In the genomic region with DNA sequence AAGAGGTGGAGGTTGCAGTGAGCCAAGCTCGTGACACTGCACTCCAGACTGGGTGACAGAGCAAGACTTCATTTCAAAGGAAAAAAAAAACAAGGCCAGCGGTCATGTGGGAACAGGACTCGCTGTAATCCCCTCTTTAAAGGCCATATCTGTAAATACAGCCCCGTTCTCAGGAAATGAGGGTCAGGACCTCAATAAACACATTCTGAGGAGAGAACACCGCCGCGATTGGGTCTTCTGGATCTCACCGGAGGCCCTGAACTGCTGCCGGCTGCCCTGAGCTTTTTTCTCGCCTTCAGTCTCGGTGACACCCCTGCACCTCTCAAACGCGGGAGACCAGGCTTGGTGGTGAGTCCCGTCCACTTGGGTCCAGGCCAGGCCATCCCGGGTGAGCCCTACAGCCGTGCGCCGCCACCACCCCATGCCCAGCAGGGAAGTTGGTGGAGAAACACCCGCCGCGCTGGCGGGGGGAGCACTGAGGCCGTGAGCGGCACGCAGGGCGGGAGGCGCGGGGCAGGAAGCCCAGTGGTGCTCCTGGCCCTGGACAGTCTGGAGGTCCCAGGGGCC, we compare ENCODE assay signal across 21 cellular contexts. TPM values are rescaled to one million over a fixed set of nuclear protein-coding genes. Genes with fewer than 3 reads are reported as not detected.
DNase-seq lines count a peak whose midpoint lies in the region; ATAC-seq, FAIRE-seq and TF ChIP-seq lines count a peak whose summit lies in the region.
"Had no signal": no experiment of that assay in that cellular context is flagged by ENCODE, and none has a peak within 500 bp of the region (broad histone marks: within the 10 kb centered on the region; RNA-seq: fewer than 3 reads in every experiment).

No MANE protein-coding gene starts in this region.

- H2AFZ ChIP-seq in GM12878 (ENCODE audit: control insufficient read depth, low read depth, low read length): no peak overlapping the region
- H2AFZ ChIP-seq in mesenchymal stem cell (ENCODE audit: low read depth, low read length): peak overlapping the region; percentile 39
- H2AFZ ChIP-seq: neural progenitor cell had no signal

- no peak for TF ChIP-seq POLR2A in GM12878 (IDR thresholded peaks at IDR 0.05; ENCODE audit: low read depth, low read length)

- H3K4me2 ChIP-seq in GM12878 (ENCODE audit: control insufficient read depth, insufficient read depth) (no peak overlapping the region), mesenchymal stem cell (ENCODE audit: low read length, poor library complexity, severe bottlenecking) (no peak overlapping the region)
- H3K4me2 ChIP-seq: BLaER1, neural progenitor cell had no signal

- peak overlapping the region; percentile 11 for H4K91ac ChIP-seq in mesenchymal stem cell (ENCODE audit: low read length)

- intact Hi-C loops in GM12878 (cut with micrococcal nuclease; ENCODE audit: unreplicated experiment): no loop called here

- no peak overlapping the region for H4K8ac ChIP-seq in mesenchymal stem cell (ENCODE audit: low read length)

- H3K4ac ChIP-seq in mesenchymal stem cell (ENCODE audit: low read depth in 1 of 2, low read length in 2 of 2): no peak overlapping the region

- H3K27ac ChIP-seq in GM12878 (ENCODE audit: control insufficient read depth, insufficient read depth): no peak overlapping the region
- H3K27ac ChIP-seq in mesenchymal stem cell (ENCODE audit: low read length, poor library complexity, severe bottlenecking): no peak overlapping the region
- H3K27ac ChIP-seq: 22Rv1, BLaER1, neural progenitor cell, tibial nerve had no signal

- in situ Hi-C loops in GM12878 (cut with MboI): no loop called here

- H3K9ac ChIP-seq in GM12878 (ENCODE audit: control insufficient read depth, insufficient read depth, low read length): no peak overlapping the region
- no peak overlapping the region for H3K9ac ChIP-seq in mesenchymal stem cell (ENCODE audit: low read length)
- H3K9ac ChIP-seq: BLaER1, neural progenitor cell had no signal

- peak overlapping the region in 1 of 2 experiments; percentile 1 for H2BK12ac ChIP-seq in mesenchymal stem cell (ENCODE audit: low read length in 2 of 2)

- H3K18ac ChIP-seq in mesenchymal stem cell (ENCODE audit: low read depth in 1 of 2, low read length in 2 of 2): peak overlapping the region in 1 of 2 experiments; percentile 57

- BruUV-seq in GM12878 (replicated peaks; lab: Mats Ljungman, UMichigan): no TSS peak

- CTCF ChIA-PET in GM12878 (lab: Yijun Ruan, JAX): no interaction called here

- no peak for TF ChIP-seq EP300 in GM12878 (IDR thresholded peaks at IDR 0.05; ENCODE audit: borderline replicate concordance in 1 of 2, control insufficient read depth in 1 of 2, low read depth in 2 of 2, low read length in 2 of 2)

- DNase-seq in NCI-H146 (lab: John Stamatoyannopoulos, UW): peak; percentile 16
- no peak for DNase-seq in NCI-H146 treated with DMSO at 0.1 percent for 48 hours (lab: John Stamatoyannopoulos, UW; ENCODE audit: unreplicated experiment)
- no peak for DNase-seq in GM12878 (ENCODE audit: low read depth, low spot score)
- no peak for DNase-seq in mesenchymal stem cell
- DNase-seq in stimulated activated naive CD8-positive, alpha-beta T cell treated with anti-CD3 and anti-CD28 coated beads, Interleukin-15, Interleukin-2, amounts not matched to agents 100 U/mL and 50 U/mL, for 24 hours: no peak
- no peak for DNase-seq in NCI-H187 treated with DMSO at 0.1 percent for 48 hours (lab: John Stamatoyannopoulos, UW)
- no peak for DNase-seq in activated naive CD4-positive, alpha-beta T cell treated with Interleukin-2 at 50 U/mL for 16 hours
- DNase-seq: activated CD4-positive, alpha-beta memory T cell treated with anti-CD3 and anti-CD28 coated beads for 36 hours; activated naive CD8-positive, alpha-beta T cell treated with anti-CD3 and anti-CD28 coated beads for 36 hours; activated T-cell treated with anti-CD3 and anti-CD28 coated beads, Interleukin-2, amount 50 U/mL, for 72 hours; foreskin fibroblast; H9; hypothalamus; NCI-H526 treated with DMSO at 0.1 percent for 48 hours had no signal

- H3K14ac ChIP-seq in mesenchymal stem cell (ENCODE audit: low read length in 2 of 2): peak overlapping the region in 1 of 2 experiments; percentile 26

- H2BK5ac ChIP-seq in mesenchymal stem cell (ENCODE audit: low read depth, low read length, poor library complexity, severe bottlenecking): no peak overlapping the region

- no peak for FAIRE-seq in GM12878 (lab: Jason Lieb, UNC)
- FAIRE-seq: G401.6, GM19239 had no signal

- no peak for TF ChIP-seq CTCF in GM12878 (IDR thresholded peaks at IDR 0.05 in 2 of 3, conservative IDR thresholded peaks at IDR 0.05 in 1 of 3; ENCODE audit: control insufficient read depth in 2 of 3, extremely low read depth in 1 of 3, insufficient read depth in 1 of 3, low read depth in 3 of 3, low read length in 3 of 3)

- H3K36me3 ChIP-seq in GM12878 (ENCODE audit: control insufficient read depth in 2 of 2, insufficient read depth in 2 of 2, low read length in 1 of 2) (no peaks in the 10 kb centered on the region), mesenchymal stem cell (ENCODE audit: control insufficient read depth in 1 of 2, insufficient read depth in 2 of 2, low read depth in 1 of 2, low read length in 2 of 2) (peaks cover 0 to 3% of the 10 kb centered on the region in 2 experiments)
- H3K36me3 ChIP-seq: BLaER1, neural progenitor cell, tibial nerve had no signal

- H2AK5ac ChIP-seq in mesenchymal stem cell (ENCODE audit: low read length, severe bottlenecking): no peak overlapping the region

- WGBS in GM12878 (ENCODE audit: insufficient coverage, insufficient replicate concordance, low lambda C conversion rate, missing lambda C conversion rate): 30% methylated on average over 28 of the region's 28 CpGs
- 46% methylated on average over 27 of the region's 28 CpGs for WGBS in mesenchymal stem cell

- no peak overlapping the region for H2BK120ac ChIP-seq in mesenchymal stem cell (ENCODE audit: low read depth, low read length)

- no peak overlapping the region for H3K23ac ChIP-seq in mesenchymal stem cell (ENCODE audit: low read length in 2 of 2)

- H4K20me1 ChIP-seq in GM12878 (ENCODE audit: control insufficient read depth, insufficient read depth): no peaks in the 10 kb centered on the region
- H4K20me1 ChIP-seq: BLaER1 had no signal

- H3K4me1 ChIP-seq in GM12878 (ENCODE audit: control insufficient read depth, insufficient read depth, low read length) (peaks cover under 1% of the 10 kb centered on the region; the same call in 1 of the 2 replicates), mesenchymal stem cell (ENCODE audit: control insufficient read depth, insufficient read depth, low read depth, low read length) (peaks cover 8% of the 10 kb centered on the region)
- H3K4me1 ChIP-seq: neural progenitor cell had no signal

- H3K79me1 ChIP-seq in mesenchymal stem cell (replicated peaks; ENCODE audit: low read length, poor library complexity, severe bottlenecking): no peaks in the 10 kb centered on the region

- no peak overlapping the region for H3K4me3 ChIP-seq in GM12878
- no peak overlapping the region for H3K4me3 ChIP-seq in mesenchymal stem cell (ENCODE audit: insufficient read depth in 1 of 2, low read depth in 1 of 2, low read length in 2 of 2)
- H3K4me3 ChIP-seq: BLaER1, neural progenitor cell, tibial nerve had no signal

- H2BK15ac ChIP-seq in mesenchymal stem cell (ENCODE audit: low read depth, poor library complexity, severe bottlenecking): no peak overlapping the region

- H3K27me3 ChIP-seq in GM12878 (replicated peaks in 1 of 2; ENCODE audit: control insufficient read depth in 2 of 2, insufficient read depth in 2 of 2, low read length in 1 of 2): no peaks in the 10 kb centered on the region; a peak in 1 of 4 replicates
- H3K27me3 ChIP-seq in mesenchymal stem cell (ENCODE audit: control insufficient read depth in 1 of 2, insufficient read depth in 1 of 2, low read length in 2 of 2): peaks cover 10 to 22% of the 10 kb centered on the region in 2 experiments
- H3K27me3 ChIP-seq: BLaER1, neural progenitor cell had no signal

- TF ChIP-seq RAD21 in GM12878 (IDR thresholded peaks at IDR 0.05; ENCODE audit: insufficient read depth, low read depth, low read length): no peak

- RAD21 ChIA-PET in GM12878 (lab: Charles Lee; ENCODE audit: unreplicated experiment): no interaction called here

- POLR2A ChIA-PET in GM12878 (lab: Charles Lee): no interaction called here

- ATAC-seq in GM12878: peak; percentile 15; the same call in 1 of the 3 replicates
- peak; percentile 20 for ATAC-seq in stimulated activated naive CD8-positive, alpha-beta T cell treated with anti-CD3 and anti-CD28 coated beads, Interleukin-15, Interleukin-2, amounts not matched to agents 100 U/mL and 50 U/mL, for 24 hours
- ATAC-seq in GM19324 (IDR thresholded peaks at IDR 0.05; ENCODE audit: low FRiP score, unreplicated experiment): no peak

- no peaks in the 10 kb centered on the region for H3K9me3 ChIP-seq in GM12878 (replicated peaks; ENCODE audit: control insufficient read depth, insufficient read depth, low read length)
- no peaks in the 10 kb centered on the region for H3K9me3 ChIP-seq in mesenchymal stem cell (ENCODE audit: control insufficient read depth, low read length)
- H3K9me3 ChIP-seq: BLaER1, tibial nerve had no signal

- no peaks in the 10 kb centered on the region for H3K79me2 ChIP-seq in GM12878 (ENCODE audit: control insufficient read depth, insufficient read depth, low read length)

- SMC1A ChIA-PET in GM12878 (lab: Charles Lee; ENCODE audit: uncharacterized antibody, unreplicated experiment): no interaction called here

RNA-seq across cellular contexts. Expression of a gene that starts 28.4 kb away (rescaled TPM):
- total RNA-seq in GM12878 (2013; cell fraction: nucleolus; rRNA removed): 9.2 and 29.9 TPM in 2 replicates
- total RNA-seq in GM12878 (2014; rRNA removed): 50.1 and 52.6 TPM in 2 replicates
- total RNA-seq in GM12878 (2014; rRNA removed; fragmentation: Illumina TruSeq; extraction: Trizol): 9.3 and 11.6 TPM in 2 replicates
- total RNA-seq in GM12878 (2021): 38.5 and 41.7 TPM in 2 replicates
- polyA plus RNA-seq in GM12878 (2011; ENCODE audit: low read depth): 4.1 TPM
- polyA plus RNA-seq in GM12878 (2011; rRNA removed): 2.7 and 10.2 TPM in 2 replicates
- polyA plus RNA-seq in GM12878 (2011; cell fraction: cytosol; rRNA removed): 18.6 and 24.8 TPM in 2 replicates
- polyA plus RNA-seq in GM12878 (2011; cell fraction: nucleus; rRNA removed): 34.2 and 50.1 TPM in 2 replicates
- polyA plus RNA-seq in GM12878 (2012): 12.3 and 12.9 TPM in 2 replicates
- 1.1 and 11.6 TPM in 2 replicates for polyA plus RNA-seq in GM12878 (2014; fragmentation: Illumina TruSeq; extraction: Trizol)
- polyA plus RNA-seq in GM12878 (2014; fragmentation: Nextera tagmentation; extraction: Ambion mirVana): 1 to 10 TPM in 1 of 2 experiments, under 1 TPM in 1; 0.11 to 1.4 TPM
- polyA plus RNA-seq in GM12878 (2014; rRNA removed): 33.0 and 43.1 TPM in 2 replicates
- polyA plus RNA-seq in GM12878 (2016; fragmentation: Nextera tagmentation; extraction: Ambion mirVana): 10 to 100 TPM; 68.6 to 72.7 TPM
- 4.9 and 12.2 TPM in 2 replicates for polyA minus RNA-seq in GM12878 (2011; rRNA and poly(A)+ RNA removed)
- polyA minus RNA-seq in GM12878 (2011; cell fraction: cytosol; rRNA and poly(A)+ RNA removed): 3.6 and 6.1 TPM in 2 replicates
- polyA minus RNA-seq in GM12878 (2011; cell fraction: nucleus; rRNA and poly(A)+ RNA removed): 6.2 and 15.2 TPM in 2 replicates
- 4.5 TPM for polyA plus RNA-seq in mesenchymal stem cell (2013, experiment 1 of 2)
- polyA plus RNA-seq in mesenchymal stem cell (2013, experiment 2 of 2): 4.1 TPM

RNA-seq across cellular contexts. Expression of a gene that starts 37.3 kb away (rescaled TPM):
- total RNA-seq in GM12878 (2013; cell fraction: nucleolus; rRNA removed): 8.8 and 10.1 TPM in 2 replicates
- total RNA-seq in GM12878 (2014; rRNA removed) (115 and 157 TPM in 2 replicates), GM12878 (2014; rRNA removed; fragmentation: Illumina TruSeq; extraction: Trizol) (37.5 and 42.7 TPM in 2 replicates), GM12878 (2021) (163 and 169 TPM in 2 replicates)
- polyA plus RNA-seq in GM12878 (2011; ENCODE audit: low read depth): 20.7 TPM
- polyA plus RNA-seq in GM12878 (2011; rRNA removed) (50.4 and 77.8 TPM in 2 replicates), GM12878 (2014; fragmentation: Illumina TruSeq; extraction: Trizol) (28.4 and 67.3 TPM in 2 replicates), GM12878 (2014; fragmentation: Nextera tagmentation; extraction: Ambion mirVana) (1 to 10 TPM; 1.3 to 4.5 TPM), GM12878 (2014; rRNA removed) (269 and 299 TPM in 2 replicates), GM12878 (2016; fragmentation: Nextera tagmentation; extraction: Ambion mirVana) (100 to 1,000 TPM; 235 to 247 TPM)
- polyA plus RNA-seq in GM12878 (2011; cell fraction: cytosol; rRNA removed): 118 and 173 TPM in 2 replicates
- 63.4 and 87.9 TPM in 2 replicates for polyA plus RNA-seq in GM12878 (2011; cell fraction: nucleus; rRNA removed)
- polyA plus RNA-seq in GM12878 (2012): 61.5 and 76.2 TPM in 2 replicates
- polyA minus RNA-seq in GM12878 (2011; rRNA and poly(A)+ RNA removed): 25.1 and 41.4 TPM in 2 replicates
- polyA minus RNA-seq in GM12878 (2011; cell fraction: cytosol; rRNA and poly(A)+ RNA removed): 26.9 and 29.7 TPM in 2 replicates
- polyA minus RNA-seq in GM12878 (2011; cell fraction: nucleus; rRNA and poly(A)+ RNA removed): 6.0 and 18.1 TPM in 2 replicates
- 57.7 TPM for polyA plus RNA-seq in mesenchymal stem cell (2013, experiment 1 of 2)
- polyA plus RNA-seq in mesenchymal stem cell (2013, experiment 2 of 2): 59.4 TPM

RNA-seq across cellular contexts. Expression of a gene that starts 56.7 kb away (rescaled TPM):
- 118 and 143 TPM in 2 replicates for total RNA-seq in GM12878 (2013; cell fraction: nucleolus; rRNA removed)
- total RNA-seq in GM12878 (2014; rRNA removed) (41.4 and 59.5 TPM in 2 replicates), GM12878 (2014; rRNA removed; fragmentation: Illumina TruSeq; extraction: Trizol) (23.2 and 29.3 TPM in 2 replicates), GM12878 (2021) (58.0 and 85.6 TPM in 2 replicates)
- polyA plus RNA-seq in GM12878 (2011; ENCODE audit: low read depth): 26.6 TPM
- polyA plus RNA-seq in GM12878 (2011; rRNA removed) (23.5 and 40.1 TPM in 2 replicates), GM12878 (2014; fragmentation: Illumina TruSeq; extraction: Trizol) (29.2 and 51.0 TPM in 2 replicates), GM12878 (2014; fragmentation: Nextera tagmentation; extraction: Ambion mirVana) (1 to 10 TPM; 2.2 to 3.7 TPM), GM12878 (2014; rRNA removed) (75.4 and 94.8 TPM in 2 replicates), GM12878 (2016; fragmentation: Nextera tagmentation; extraction: Ambion mirVana) (10 to 100 TPM; 59.9 to 69.3 TPM)
- 34.2 and 50.9 TPM in 2 replicates for polyA plus RNA-seq in GM12878 (2011; cell fraction: cytosol; rRNA removed)
- 518 and 543 TPM in 2 replicates for polyA plus RNA-seq in GM12878 (2011; cell fraction: nucleus; rRNA removed)
- polyA plus RNA-seq in GM12878 (2012): 54.1 and 64.4 TPM in 2 replicates
- 42.9 and 44.6 TPM in 2 replicates for polyA minus RNA-seq in GM12878 (2011; rRNA and poly(A)+ RNA removed)
- polyA minus RNA-seq in GM12878 (2011; cell fraction: cytosol; rRNA and poly(A)+ RNA removed): 22.3 and 29.3 TPM in 2 replicates
- polyA minus RNA-seq in GM12878 (2011; cell fraction: nucleus; rRNA and poly(A)+ RNA removed): 49.6 and 81.2 TPM in 2 replicates
- 51.0 TPM for polyA plus RNA-seq in mesenchymal stem cell (2013, experiment 1 of 2)
- 49.3 TPM for polyA plus RNA-seq in mesenchymal stem cell (2013, experiment 2 of 2)

RNA-seq across cellular contexts. Expression of a gene that starts 56.9 kb away (rescaled TPM):
- 16.5 and 20.3 TPM in 2 replicates for total RNA-seq in GM12878 (2013; cell fraction: nucleolus; rRNA removed)
- total RNA-seq in GM12878 (2014; rRNA removed): 41.9 and 42.1 TPM in 2 replicates
- 21.0 and 22.1 TPM in 2 replicates for total RNA-seq in GM12878 (2014; rRNA removed; fragmentation: Illumina TruSeq; extraction: Trizol)
- total RNA-seq in GM12878 (2021): 18.6 and 25.6 TPM in 2 replicates
- 29.5 TPM for polyA plus RNA-seq in GM12878 (2011; ENCODE audit: low read depth)
- polyA plus RNA-seq in GM12878 (2011; rRNA removed): 26.8 and 34.3 TPM in 2 replicates
- polyA plus RNA-seq in GM12878 (2011; cell fraction: cytosol; rRNA removed): 45.5 and 56.7 TPM in 2 replicates
- 15.8 and 23.1 TPM in 2 replicates for polyA plus RNA-seq in GM12878 (2011; cell fraction: nucleus; rRNA removed)
- polyA plus RNA-seq in GM12878 (2012): 24.6 and 26.5 TPM in 2 replicates
- polyA plus RNA-seq in GM12878 (2014; fragmentation: Illumina TruSeq; extraction: Trizol): 15.9 and 27.4 TPM in 2 replicates
- 10 to 100 TPM in 1 of 2 experiments, 1 to 10 TPM in 1; 4.7 to 20.8 TPM for polyA plus RNA-seq in GM12878 (2014; fragmentation: Nextera tagmentation; extraction: Ambion mirVana)
- polyA plus RNA-seq in GM12878 (2014; rRNA removed): 43.6 and 44.5 TPM in 2 replicates
- polyA plus RNA-seq in GM12878 (2016; fragmentation: Nextera tagmentation; extraction: Ambion mirVana): 10 to 100 TPM; 46.5 to 47.6 TPM
- polyA minus RNA-seq in GM12878 (2011; rRNA and poly(A)+ RNA removed): 12.5 and 18.9 TPM in 2 replicates
- polyA minus RNA-seq in GM12878 (2011; cell fraction: cytosol; rRNA and poly(A)+ RNA removed): 5.9 and 7.2 TPM in 2 replicates
- 6.4 and 10.4 TPM in 2 replicates for polyA minus RNA-seq in GM12878 (2011; cell fraction: nucleus; rRNA and poly(A)+ RNA removed)
- polyA plus RNA-seq in mesenchymal stem cell (2013, experiment 1 of 2): 32.6 TPM
- polyA plus RNA-seq in mesenchymal stem cell (2013, experiment 2 of 2): 33.3 TPM
